In the genomic region with DNA sequence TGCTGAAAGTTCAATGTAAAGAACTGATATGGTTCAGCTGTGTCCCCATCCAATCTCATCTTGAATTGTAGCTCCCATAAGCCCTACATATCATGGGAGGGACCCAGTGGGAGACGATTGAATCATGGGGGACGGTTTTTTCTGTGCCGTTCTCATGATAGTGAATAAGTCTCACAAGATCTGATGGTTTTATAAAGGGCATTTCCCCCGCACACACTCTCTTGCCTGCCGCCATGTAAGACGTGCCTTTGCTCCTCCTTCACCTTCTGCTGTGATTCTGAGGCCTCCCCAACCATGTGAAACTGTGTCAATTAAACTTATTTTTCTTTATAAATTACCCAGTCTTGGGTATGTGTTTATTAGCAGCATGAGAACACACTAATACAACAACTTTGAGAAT, we compare ENCODE assay signal across 23 cellular contexts.
"Had no signal": no experiment of that assay in that cellular context is flagged by ENCODE, and none has a peak within 500 bp of the region (broad histone marks: within the 10 kb centered on the region; RNA-seq: fewer than 3 reads in every experiment).

No MANE protein-coding gene starts in this region.

- H3K27ac ChIP-seq: KMS-11, RWPE1, SJCRH30 had no signal

- DNase-seq: IMR-90, Kasumi-1, MM.1S, NCI-H1092 treated with DMSO at 0.1 percent for 48 hours, NCI-H1436, NCI-H187, NCI-H2029, NCI-H2081 treated with DMSO at 0.1 percent for 48 hours, NCI-H2171, NCI-H226, NCI-H446, NCI-H510A, NCI-H524 treated with DMSO at 0.1 percent for 48 hours, NCI-H69, NCI-H774, PC-3, SHP77, SJCRH30 had no signal

- H3K9ac ChIP-seq: KMS-11 had no signal

- H3K4me1 ChIP-seq: SJCRH30 had no signal

- H3K4me2 ChIP-seq: KMS-11 had no signal

- H3K4me3 ChIP-seq: SJCRH30 had no signal

- H3K9me3 ChIP-seq: SJCRH30 had no signal

- ATAC-seq: HepG2, Panc1, PC-3, SK-N-SH treated with all-trans-retinoic acid at 6 μM for 48 hours had no signal

- H3K36me3 ChIP-seq: SJCRH30 had no signal

- H3K27me3 ChIP-seq: SJCRH30 had no signal
